ENCODE assay signal across 8 cellular contexts in genomic region chr3:42613462-42613861, GRCh38. TPM values are rescaled to one million over a fixed set of nuclear protein-coding genes. Genes with fewer than 3 reads are reported as not detected.
A peak's percentile ranks its signal among the peaks of the same experiment; 100 is the strongest.
DNase-seq lines count a peak whose midpoint lies in the region; ATAC-seq and TF ChIP-seq lines count a peak whose summit lies in the region.

No MANE protein-coding gene starts in this region.

- H3K4me3 ChIP-seq in RWPE2 (ENCODE audit: severe bottlenecking) (no peak overlapping the region), gastroesophageal sphincter (no peak overlapping the region), thyroid gland (replicated peaks in 1 of 3) (no peak overlapping the region)

- H3K27me3 Mint-ChIP-seq in activated T-cell treated with anti-CD3 and anti-CD28 coated beads, Interleukin-2, amount 50 U/mL, for 72 hours (ENCODE audit: low read depth), result no peaks in the 10 kb centered on the region

- peaks cover 68% of the 10 kb centered on the region for H3K4me1 Mint-ChIP-seq in activated T-cell treated with anti-CD3 and anti-CD28 coated beads, Interleukin-2, amount 50 U/mL, for 72 hours (ENCODE audit: low read depth)

- ATAC-seq in activated T-cell treated with anti-CD3 and anti-CD28 coated beads, Interleukin-2, amount 50 U/mL, for 72 hours (replicated peaks in 1 of 2), result no peak
- no peak for ATAC-seq in RWPE2 (ENCODE audit: low read depth)
- no peak for ATAC-seq in gastroesophageal sphincter
- no peak for ATAC-seq in HG03521 (IDR thresholded peaks at IDR 0.05; ENCODE audit: unreplicated experiment)

- H3K9me3 ChIP-seq in RWPE2 (ENCODE audit: severe bottlenecking) (no peaks in the 10 kb centered on the region), gastroesophageal sphincter (no peaks in the 10 kb centered on the region), thyroid gland (no peaks in the 10 kb centered on the region)

- peak overlapping the region; percentile 7 for H3K27ac Mint-ChIP-seq in activated T-cell treated with anti-CD3 and anti-CD28 coated beads, Interleukin-2, amount 50 U/mL, for 72 hours

- peak overlapping the region in 1 of 2 donors; percentile 4 for H3K4me3 Mint-ChIP-seq in activated T-cell treated with anti-CD3 and anti-CD28 coated beads, Interleukin-2, amount 50 U/mL, for 72 hours

- intact Hi-C loops in thyroid gland (cut with DNase I), result no loop called here

- TF ChIP-seq CTCF in RWPE2 (IDR thresholded peaks at IDR 0.05; ENCODE audit: poor library complexity, severe bottlenecking), result peak; percentile 45
- peak; percentile 33 to 47 (median 44) for TF ChIP-seq CTCF in gastroesophageal sphincter (IDR thresholded peaks at IDR 0.05)
- peak in 4 of 6 experiments; percentile 39 to 46 (median 42) for TF ChIP-seq CTCF in thyroid gland (IDR thresholded peaks at IDR 0.05)

- no peak overlapping the region for H3K27ac ChIP-seq in RWPE2 (ENCODE audit: poor library complexity, severe bottlenecking)
- peak overlapping the region in 2 of 4 donors; percentile 22 to 65 for H3K27ac ChIP-seq in gastroesophageal sphincter
- H3K27ac ChIP-seq in thyroid gland, result peak overlapping the region in 1 of 3 donors; percentile 8

- H3K4me1 ChIP-seq in RWPE2 (ENCODE audit: insufficient read depth, poor library complexity, severe bottlenecking) (peaks cover 13% of the 10 kb centered on the region), gastroesophageal sphincter (peaks cover 9 to 77% (median 19%) of the 10 kb centered on the region in 3 donors), thyroid gland (peaks cover 12% of the 10 kb centered on the region in 2 donors)

- TF ChIP-seq POLR2A in gastroesophageal sphincter (IDR thresholded peaks at IDR 0.05) (no peak), thyroid gland (IDR thresholded peaks at IDR 0.05) (no peak)

- H3K9me3 Mint-ChIP-seq in activated T-cell treated with anti-CD3 and anti-CD28 coated beads, Interleukin-2, amount 50 U/mL, for 72 hours, result no peaks in the 10 kb centered on the region

- H3K36me3 ChIP-seq in RWPE2 (ENCODE audit: low read depth) (peaks cover 50% of the 10 kb centered on the region), gastroesophageal sphincter (peaks cover 0 to 11% of the 10 kb centered on the region in 2 donors), thyroid gland (no peaks in the 10 kb centered on the region)

- no peaks in the 10 kb centered on the region for H3K27me3 ChIP-seq in RWPE2 (ENCODE audit: insufficient read depth, poor library complexity, severe bottlenecking)
- no peaks in the 10 kb centered on the region for H3K27me3 ChIP-seq in gastroesophageal sphincter
- no peaks in the 10 kb centered on the region for H3K27me3 ChIP-seq in thyroid gland

- DNase-seq in activated T-cell treated with anti-CD3 and anti-CD28 coated beads, Interleukin-2, amount 50 U/mL, for 72 hours, result no peak
- no peak for DNase-seq in activated T-cell treated with anti-CD3 and anti-CD28 coated beads, Interleukin-2, amount 50 U/mL, for 48 hours
- DNase-seq in RWPE2 (ENCODE audit: low spot score) (no peak), thyroid gland (no peak), NCI-H524 treated with DMSO at 0.1 percent for 48 hours (lab: John Stamatoyannopoulos, UW) (no peak)
- no peak for DNase-seq in stimulated activated CD4-positive, alpha-beta T cell treated with anti-CD3 and anti-CD28 coated beads, Interleukin-4, amount 100 ng/mL, for 1 hour

- no peak for TF ChIP-seq EP300 in gastroesophageal sphincter (IDR thresholded peaks at IDR 0.05)

- 56 to 71% methylated on average over 2 of the region's 2 CpGs for WGBS in gastroesophageal sphincter (ENCODE audit: low coverage in 1 of 2), 2 donors
- 83 to 87% methylated on average over 2 of the region's 2 CpGs for WGBS in thyroid gland, 2 donors

- H3K36me3 Mint-ChIP-seq in activated T-cell treated with anti-CD3 and anti-CD28 coated beads, Interleukin-2, amount 50 U/mL, for 72 hours (ENCODE audit: insufficient read depth in 2 of 2), result peaks cover 4 to 15% of the 10 kb centered on the region in 2 donors

RNA-seq across cellular contexts. Expression of gene NKTR, which starts 13.0 kb away (rescaled TPM):
- 100 to 1,000 TPM; 109 to 111 TPM for total RNA-seq in activated T-cell treated with anti-CD3 and anti-CD28 coated beads, Interleukin-2, amount 50 U/mL, for 72 hours
- total RNA-seq in gastroesophageal sphincter, result 100 to 1,000 TPM in 1 of 4 donors, 10 to 100 TPM in 3; 17.9 to 134 (median 56.3) TPM
- 100 to 1,000 TPM; 157 to 383 (median 197) TPM for total RNA-seq in thyroid gland

RNA-seq across cellular contexts. Expression of gene SS18L2, which starts 22.8 kb away (rescaled TPM):
- 10 to 100 TPM; 58.1 to 72.2 TPM for total RNA-seq in activated T-cell treated with anti-CD3 and anti-CD28 coated beads, Interleukin-2, amount 50 U/mL, for 72 hours
- total RNA-seq in gastroesophageal sphincter (10 to 100 TPM in 2 of 4 donors, 1 to 10 TPM in 2; 8.4 to 32.2 (median 12.8) TPM), thyroid gland (10 to 100 TPM; 16.0 to 54.0 (median 27.9) TPM)

RNA-seq across cellular contexts. Expression of gene SEC22C, which starts 31.7 kb away (rescaled TPM):
- 10 to 100 TPM; 60.6 to 66.4 TPM for total RNA-seq in activated T-cell treated with anti-CD3 and anti-CD28 coated beads, Interleukin-2, amount 50 U/mL, for 72 hours
- 10 to 100 TPM; 56.0 to 84.4 (median 72.1) TPM for total RNA-seq in gastroesophageal sphincter
- total RNA-seq in thyroid gland, result 10 to 100 TPM; 59.9 to 66.4 (median 62.7) TPM

RNA-seq across cellular contexts. Expression of gene ZBTB47, which starts 40.0 kb away (rescaled TPM):
- total RNA-seq in activated T-cell treated with anti-CD3 and anti-CD28 coated beads, Interleukin-2, amount 50 U/mL, for 72 hours, result under 1 TPM; 0.55 to 0.69 TPM
- 100 to 1,000 TPM in 3 of 4 donors, 10 to 100 TPM in 1; 86.8 to 152 (median 110) TPM for total RNA-seq in gastroesophageal sphincter
- 10 to 100 TPM; 33.3 to 44.4 (median 42.0) TPM for total RNA-seq in thyroid gland
